19 cellular contexts compared by ENCODE assay signal in genomic region chr14:68571073-68571703, GRCh38.
DNase-seq lines count a peak whose midpoint lies in the region; ATAC-seq, FAIRE-seq and TF ChIP-seq lines count a peak whose summit lies in the region.
"Had no signal": no experiment of that assay in that cellular context is flagged by ENCODE, and none has a peak within 500 bp of the region (broad histone marks: within the 10 kb centered on the region; RNA-seq: fewer than 3 reads in every experiment).

No MANE protein-coding gene starts in this region.

- H3K27me3 Mint-ChIP-seq in brain (peaks cover 2% of the 10 kb centered on the region), progenitor cell of endocrine pancreas (no peaks in the 10 kb centered on the region)

- ATAC-seq in SK-N-SH treated with all-trans-retinoic acid at 6 μM for 48 hours, result no peak

- peaks cover 3% of the 10 kb centered on the region for H3K36me3 Mint-ChIP-seq in brain
- peaks cover 2% of the 10 kb centered on the region for H3K36me3 Mint-ChIP-seq in progenitor cell of endocrine pancreas (ENCODE audit: insufficient read depth)

- H3K9me3 Mint-ChIP-seq in brain (peaks cover 0 to 14% (median 13%) of the 10 kb centered on the region in 5 experiments), progenitor cell of endocrine pancreas (ENCODE audit: low read depth) (no peaks in the 10 kb centered on the region)

- H3K27me3 ChIP-seq in dorsolateral prefrontal cortex, result no peaks in the 10 kb centered on the region

- TF ChIP-seq CTCF in brain (conservative IDR thresholded peaks at IDR 0.05) (no peak), progenitor cell of endocrine pancreas (IDR thresholded peaks at IDR 0.05; ENCODE audit: unreplicated experiment) (no peak), dorsolateral prefrontal cortex (IDR thresholded peaks at IDR 0.05 in 54 of 56, conservative IDR thresholded peaks at IDR 0.05 in 2 of 56; ENCODE audit: low read depth in 1 of 56, partially characterized antibody in 56 of 56) (no peak), D721Med (IDR thresholded peaks at IDR 0.05; ENCODE audit: insufficient read depth, missing control alignments) (no peak)

- DNase-seq in HTR-8/SVneo (ENCODE audit: insufficient read length, low spot score) (no peak), mesenteric fat pad (ENCODE audit: low spot score) (peak; percentile 8), progenitor cell of endocrine pancreas (ENCODE audit: low spot score, unreplicated experiment) (no peak), dorsolateral prefrontal cortex (no peak), D721Med (ENCODE audit: insufficient read length, low spot score) (no peak)
- DNase-seq: ACHN, AML-193, COR-L47, EL, Karpas-422, MM.1S, NCI-H1092 treated with DMSO at 0.1 percent for 48 hours, NCI-H2227 treated with DMSO at 0.1 percent for 48 hours, NCI-H524, PC-9 had no signal

- no peak overlapping the region for H3K4me3 ChIP-seq in dorsolateral prefrontal cortex
- H3K4me3 ChIP-seq: PC-9 had no signal

- H3K27ac Mint-ChIP-seq in brain (peak overlapping the region in 3 of 5 experiments; percentile 44 to 93 (median 79)), progenitor cell of endocrine pancreas (peak overlapping the region; percentile 91)
- H3K27ac Mint-ChIP-seq: CD14-positive monocyte had no signal

- intact Hi-C loops in dorsolateral prefrontal cortex (cut with DNase I), result no loop called here

- H3K4me3 Mint-ChIP-seq in brain (no peak overlapping the region), progenitor cell of endocrine pancreas (ENCODE audit: low read depth) (no peak overlapping the region)
- H3K4me3 Mint-ChIP-seq: CD14-positive monocyte had no signal

- H3K4me1 Mint-ChIP-seq in brain (peaks cover 60% of the 10 kb centered on the region), progenitor cell of endocrine pancreas (ENCODE audit: low read depth) (peaks cover 29% of the 10 kb centered on the region)

- H3K27ac ChIP-seq in dorsolateral prefrontal cortex, result no peak overlapping the region

- FAIRE-seq in HTR-8/SVneo (lab: Jason Lieb, UNC), result peak; percentile 92
- no peak for FAIRE-seq in D721Med (lab: Jason Lieb, UNC)
- FAIRE-seq: H1 had no signal

TF ChIP-seq in SK-N-SH treated with all-trans-retinoic acid at 6 μM for 48 hours, 23 proteins besides CTCF, POLR2A, EP300 and RAD21:
- no peak for TF ChIP-seq CSRNP3 (CRISPR knock-in tag; IDR thresholded peaks at IDR 0.05)
- no peak for TF ChIP-seq SNAI2 (CRISPR knock-in tag; IDR thresholded peaks at IDR 0.05)
- TF ChIP-seq TCF4 (CRISPR knock-in tag; IDR thresholded peaks at IDR 0.05; ENCODE audit: borderline replicate concordance), result no peak
- TF ChIP-seq ESRRG (CRISPR knock-in tag; IDR thresholded peaks at IDR 0.05), result no peak
- TF ChIP-seq TOX (CRISPR knock-in tag; IDR thresholded peaks at IDR 0.05; ENCODE audit: borderline replicate concordance), result no peak
- TF ChIP-seq ZFP30 (CRISPR knock-in tag; IDR thresholded peaks at IDR 0.05), result no peak
- TF ChIP-seq OSR1 (CRISPR knock-in tag; IDR thresholded peaks at IDR 0.05), result no peak
- TF ChIP-seq PPARA (CRISPR knock-in tag; IDR thresholded peaks at IDR 0.05; ENCODE audit: borderline replicate concordance), result no peak
- no peak for TF ChIP-seq BACH2 (CRISPR knock-in tag; IDR thresholded peaks at IDR 0.05; ENCODE audit: borderline replicate concordance)
- no peak for TF ChIP-seq ZNF565 (CRISPR knock-in tag; conservative IDR thresholded peaks at IDR 0.05; ENCODE audit: low read depth)
- TF ChIP-seq RARB (CRISPR knock-in tag; IDR thresholded peaks at IDR 0.05), result no peak
- TF ChIP-seq PATZ1 (CRISPR knock-in tag; IDR thresholded peaks at IDR 0.05; ENCODE audit: borderline replicate concordance), result no peak
- TF ChIP-seq ZNF70 (CRISPR knock-in tag; IDR thresholded peaks at IDR 0.05), result no peak
- no peak for TF ChIP-seq ZNF8 (CRISPR knock-in tag; IDR thresholded peaks at IDR 0.05)
- TF ChIP-seq CSDC2 (CRISPR knock-in tag; IDR thresholded peaks at IDR 0.05), result no peak
- no peak for TF ChIP-seq ZFP3 (CRISPR knock-in tag; IDR thresholded peaks at IDR 0.05)
- no peak for TF ChIP-seq ARNTL (CRISPR knock-in tag; IDR thresholded peaks at IDR 0.05; ENCODE audit: borderline replicate concordance, low read depth)
- TF ChIP-seq GLIS3 (CRISPR knock-in tag; IDR thresholded peaks at IDR 0.05), result no peak
- no peak for TF ChIP-seq TSHZ2 (CRISPR knock-in tag; IDR thresholded peaks at IDR 0.05)
TF ChIP-seq in SK-N-SH treated with all-trans-retinoic acid at 6 μM for 48 hours: peak in this region for 0.
